Comparison of ENCODE assay signal across 10 cellular contexts in the genomic region with DNA sequence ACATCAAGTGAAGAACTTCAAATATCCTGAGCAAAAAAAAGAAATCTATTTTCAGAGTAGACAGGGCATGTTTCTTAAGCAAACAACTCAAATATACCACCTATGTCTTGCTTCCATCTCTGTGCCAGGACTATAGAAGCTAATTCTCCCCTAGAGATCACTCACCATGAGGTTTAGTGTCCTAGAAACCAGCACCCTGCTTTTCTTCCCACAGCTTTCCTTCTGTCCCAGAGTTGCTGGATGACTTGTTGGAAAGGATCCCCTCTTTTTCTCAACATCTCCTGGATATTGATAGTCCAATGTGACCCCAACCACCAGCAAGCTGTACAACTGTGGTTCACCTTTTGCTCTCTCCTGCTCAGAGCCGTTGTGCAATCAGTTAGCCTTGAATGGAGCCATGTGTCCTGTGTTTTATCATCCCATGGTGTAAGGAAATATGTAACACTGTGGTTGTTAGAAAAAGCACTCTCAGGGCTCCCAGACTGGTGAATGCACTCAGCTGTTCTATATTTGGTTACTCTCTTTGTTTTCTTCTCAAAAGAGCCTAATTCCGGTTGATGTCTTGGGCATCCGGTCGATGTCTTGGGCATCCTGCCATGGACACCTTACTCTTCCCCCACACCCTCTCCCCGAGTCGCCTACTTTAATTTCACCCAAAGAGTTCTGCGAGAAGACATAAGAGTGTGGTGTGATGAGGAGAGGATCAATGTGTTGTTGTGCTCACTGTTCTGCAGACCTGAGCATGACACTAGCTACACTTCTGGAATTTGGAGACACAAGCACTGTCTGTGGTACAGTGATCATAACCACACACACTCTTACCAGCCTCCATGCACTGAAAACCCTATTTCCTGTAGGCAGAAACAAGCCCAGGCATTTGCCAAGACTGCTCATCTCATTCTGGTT. TPM values are rescaled to one million over a fixed set of nuclear protein-coding genes. Genes with fewer than 3 reads are reported as not detected.
A peak's percentile ranks its signal among the peaks of the same experiment; 100 is the strongest.
DNase-seq lines count a peak whose midpoint lies in the region; ATAC-seq and TF ChIP-seq lines count a peak whose summit lies in the region.
"Had no signal": no experiment of that assay in that cellular context is flagged by ENCODE, and none has a peak within 500 bp of the region (broad histone marks: within the 10 kb centered on the region; RNA-seq: fewer than 3 reads in every experiment).

No MANE protein-coding gene starts in this region.

- H3K27me3 ChIP-seq in cardiac muscle cell (no peaks in the 10 kb centered on the region), right atrium auricular region (no peaks in the 10 kb centered on the region), upper lobe of left lung (no peaks in the 10 kb centered on the region), dorsolateral prefrontal cortex (no peaks in the 10 kb centered on the region)

- TF ChIP-seq CTCF in cardiac muscle cell (IDR thresholded peaks at IDR 0.05; ENCODE audit: low read depth, low read length) (no peak), right atrium auricular region (IDR thresholded peaks at IDR 0.05) (no peak), WTC11 (IDR thresholded peaks at IDR 0.05) (no peak), fibroblast of villous mesenchyme (IDR thresholded peaks at IDR 0.05; ENCODE audit: insufficient read depth, low read depth, low read length) (no peak), upper lobe of left lung (IDR thresholded peaks at IDR 0.05) (no peak), GM10248 (IDR thresholded peaks at IDR 0.05; ENCODE audit: control extremely low read depth, extremely low read depth, low read depth, missing control alignments) (no peak), dorsolateral prefrontal cortex (IDR thresholded peaks at IDR 0.05 in 54 of 56, conservative IDR thresholded peaks at IDR 0.05 in 2 of 56; ENCODE audit: low read depth in 1 of 56, partially characterized antibody in 56 of 56) (no peak)

- H3K36me3 Mint-ChIP-seq in WTC11, result no peaks in the 10 kb centered on the region

- H3K4me1 ChIP-seq in cardiac muscle cell (ENCODE audit: low read depth) (peaks cover 6% of the 10 kb centered on the region), right atrium auricular region (peaks cover 3 to 31% of the 10 kb centered on the region in 2 donors), upper lobe of left lung (peaks cover 13 to 24% (median 20%) of the 10 kb centered on the region in 4 donors)

- no peak for TF ChIP-seq EP300 in upper lobe of left lung (IDR thresholded peaks at IDR 0.05)

- H3K27ac Mint-ChIP-seq in WTC11, result no peak overlapping the region
- H3K27ac Mint-ChIP-seq: dendritic cell treated with granulocyte-macrophage colony-stimulating factor and Interleukin-4, amounts not matched to agents 40 ng/mL and 50 ng/mL, for 4 days had no signal

- peaks cover 17% of the 10 kb centered on the region for H3K4me1 Mint-ChIP-seq in WTC11

- peak; percentile 23 to 90 for DNase-seq in cardiac muscle cell (ENCODE audit: low read depth in 1 of 2, low spot score in 1 of 2)
- no peak for DNase-seq in right atrium auricular region (ENCODE audit: low spot score)
- no peak for DNase-seq in WTC11 (ENCODE audit: low spot score)
- peak; percentile 97 for DNase-seq in fibroblast of villous mesenchyme (ENCODE audit: low read depth)
- no peak for DNase-seq in upper lobe of left lung
- no peak for DNase-seq in midbrain (lab: John Stamatoyannopoulos, UW)
- no peak for DNase-seq in GM10248 (ENCODE audit: extremely low spot score)
- no peak for DNase-seq in dorsolateral prefrontal cortex
- DNase-seq: NCI-H1694 treated with DMSO at 0.1 percent for 48 hours had no signal

- H3K36me3 ChIP-seq in cardiac muscle cell (no peaks in the 10 kb centered on the region), right atrium auricular region (no peaks in the 10 kb centered on the region), upper lobe of left lung (no peaks in the 10 kb centered on the region)

- POLR2A ChIA-PET in WTC11 (lab: Charles Lee) (no interaction called here), GM10248 (lab: Yijun Ruan, JAX) (no interaction called here)

- TF ChIP-seq POLR2A in upper lobe of left lung (IDR thresholded peaks at IDR 0.05), result no peak

- H3K4me3 ChIP-seq in cardiac muscle cell (no peak overlapping the region), right atrium auricular region (no peak overlapping the region), fibroblast of villous mesenchyme (ENCODE audit: low read depth, low read length) (peak overlapping the region; percentile 62), upper lobe of left lung (no peak overlapping the region), dorsolateral prefrontal cortex (no peak overlapping the region)

- 31 to 74% methylated on average over 7 of the region's 7 CpGs for WGBS in upper lobe of left lung, 2 donors

- no peak overlapping the region for H3K4me3 Mint-ChIP-seq in WTC11
- H3K4me3 Mint-ChIP-seq: dendritic cell treated with granulocyte-macrophage colony-stimulating factor and Interleukin-4, amounts not matched to agents 40 ng/mL and 50 ng/mL, for 4 days had no signal

- intact Hi-C loops in dorsolateral prefrontal cortex (cut with DNase I), result loop anchor here (2.0 to 10.0 kb wide), 3 partner anchors 381 to 461 kb away; no protein-coding TSS in a partner anchor

- ATAC-seq in WTC11 (no peak), upper lobe of left lung (ENCODE audit: low FRiP score in 2 of 2) (peak; percentile 44 to 68)

- CTCF ChIA-PET in WTC11 (lab: Charles Lee) (interaction anchor here (1.0 kb wide), 1 partner anchor 380 kb away, joined by 4 read pairs; no protein-coding TSS in a partner anchor), GM10248 (lab: Yijun Ruan, JAX) (interaction anchor here (1.4 to 5.8 kb wide), 5 partner anchors 11 to 462 kb away, joined by 3 to 146 read pairs (median 10); no protein-coding TSS in a partner anchor)

- peaks cover 40% of the 10 kb centered on the region for H3K27me3 Mint-ChIP-seq in WTC11 (ENCODE audit: low read depth)

- H3K9me3 Mint-ChIP-seq in WTC11, result no peaks in the 10 kb centered on the region
- H3K9me3 Mint-ChIP-seq: dendritic cell treated with granulocyte-macrophage colony-stimulating factor and Interleukin-4, amounts not matched to agents 40 ng/mL and 50 ng/mL, for 4 days had no signal

- H3K9me3 ChIP-seq in cardiac muscle cell (ENCODE audit: low read depth) (no peaks in the 10 kb centered on the region), right atrium auricular region (no peaks in the 10 kb centered on the region), upper lobe of left lung (no peaks in the 10 kb centered on the region)

- H3K27ac ChIP-seq in cardiac muscle cell (peak overlapping the region; percentile 9), right atrium auricular region (peak overlapping the region in 1 of 2 donors; percentile 53), upper lobe of left lung (peak overlapping the region in 1 of 4 donors; percentile 17), dorsolateral prefrontal cortex (no peak overlapping the region)

TF ChIP-seq in WTC11, 78 proteins besides CTCF, POLR2A, EP300 and RAD21:
- TF ChIP-seq GABPB1 (CRISPR knock-in tag; IDR thresholded peaks at IDR 0.05), result peak; percentile 48; the same call in 1 of the 2 replicates
- TF ChIP-seq, protein P1, sequence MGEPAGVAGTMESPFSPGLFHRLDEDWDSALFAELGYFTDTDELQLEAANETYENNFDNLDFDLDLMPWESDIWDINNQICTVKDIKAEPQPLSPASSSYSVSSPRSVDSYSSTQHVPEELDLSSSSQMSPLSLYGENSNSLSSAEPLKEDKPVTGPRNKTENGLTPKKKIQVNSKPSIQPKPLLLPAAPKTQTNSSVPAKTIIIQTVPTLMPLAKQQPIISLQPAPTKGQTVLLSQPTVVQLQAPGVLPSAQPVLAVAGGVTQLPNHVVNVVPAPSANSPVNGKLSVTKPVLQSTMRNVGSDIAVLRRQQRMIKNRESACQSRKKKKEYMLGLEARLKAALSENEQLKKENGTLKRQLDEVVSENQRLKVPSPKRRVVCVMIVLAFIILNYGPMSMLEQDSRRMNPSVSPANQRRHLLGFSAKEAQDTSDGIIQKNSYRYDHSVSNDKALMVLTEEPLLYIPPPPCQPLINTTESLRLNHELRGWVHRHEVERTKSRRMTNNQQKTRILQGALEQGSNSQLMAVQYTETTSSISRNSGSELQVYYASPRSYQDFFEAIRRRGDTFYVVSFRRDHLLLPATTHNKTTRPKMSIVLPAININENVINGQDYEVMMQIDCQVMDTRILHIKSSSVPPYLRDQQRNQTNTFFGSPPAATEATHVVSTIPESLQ (CRISPR knock-in tag; IDR thresholded peaks at IDR 0.05), result no peak

RNA-seq across cellular contexts. Expression of a gene that starts 1.7 kb away (rescaled TPM):
- total RNA-seq in cardiac muscle cell (2.7 and 3.1 TPM in 2 replicates), right atrium auricular region (1 to 10 TPM; 1.0 to 1.4 TPM), WTC11 (2021) (0.48 to 0.81 TPM (median 0.78 TPM) in 3 replicates), fibroblast of villous mesenchyme (45.1 and 127 TPM in 2 replicates), upper lobe of left lung (1 to 10 TPM in 3 of 6 donors, under 1 TPM in 3; 0.46 to 1.5 (median 0.90) TPM), dorsolateral prefrontal cortex (1 to 10 TPM; 2.1 to 8.9 (median 4.6) TPM)
- 1.4 and 2.4 TPM in 2 replicates for polyA plus RNA-seq in cardiac muscle cell

Comparison
In these comparisons a context has a peak if more than half of its experiments do, and no peak if none do; other contexts are left out.
1. DNase-seq: peak in cardiac muscle cell (2 of 2) and fibroblast of villous mesenchyme (single experiment); none in right atrium auricular region (single experiment), WTC11 (single experiment), upper lobe of left lung (0 of 2), midbrain (single experiment), GM10248 (single experiment) and dorsolateral prefrontal cortex (0 of 10).